Comparison of ENCODE assay signal across 27 cellular contexts in genomic region chr5:154625031-154625430, GRCh38.
"Had no signal": no experiment of that assay in that cellular context is flagged by ENCODE, and none has a peak within 500 bp of the region (broad histone marks: within the 10 kb centered on the region; RNA-seq: fewer than 3 reads in every experiment).

No MANE protein-coding gene starts in this region.

- H3K36me3 ChIP-seq: left lung, lower lobe of right lung, ovary, stomach, thyroid gland, transverse colon, upper lobe of left lung, vagina had no signal

- H3K27me3 ChIP-seq: left lung, ovary, stomach, testis, thyroid gland, transverse colon, upper lobe of left lung, vagina had no signal

- H3K4me3 ChIP-seq: left lung, lower lobe of right lung, mucosa of descending colon, ovary, skin epidermis, stomach, testis, thyroid gland, transverse colon, upper lobe of left lung, vagina had no signal

- H3K27ac ChIP-seq: left lung, lower lobe of right lung, ovary, skin epidermis, stomach, testis, thyroid gland, transverse colon, upper lobe of left lung, vagina had no signal

- H3K4me1 ChIP-seq: left lung, lower lobe of right lung, stomach, thyroid gland, transverse colon, upper lobe of left lung had no signal

- DNase-seq: immature natural killer cell; kidney; left colon; left lung; lower lobe of right lung; mesendoderm; midbrain; mucosa of descending colon; naive thymus-derived CD4-positive, alpha-beta T cell; ovary; retina; right cardiac atrium; stimulated activated CD4-positive, alpha-beta T cell treated with anti-CD3 and anti-CD28 coated beads, Interleukin-12 subunit alpha, Interleukin-12 subunit beta, amount 100 ng/mL, for 4 hours; stimulated activated CD4-positive, alpha-beta T cell treated with anti-CD3 and anti-CD28 coated beads, Interleukin-15, amount 100 ng/mL, for 24 hours; stimulated activated CD4-positive, alpha-beta T cell treated with anti-CD3 and anti-CD28 coated beads, Interleukin-2, amount 100 ng/mL, for 24 hours; stimulated activated CD4-positive, alpha-beta T cell treated with anti-CD3 and anti-CD28 coated beads, Interleukin-4, amount 100 ng/mL, for 1 hour; stimulated activated naive B cell treated with anti-CD40 and anti-IgM and Interleukin-4, amounts not matched to agents 10 μg/mL and 1 μg/mL and 100 μg/mL, for 72 hours; stimulated activated naive CD8-positive, alpha-beta T cell treated with anti-CD3 and anti-CD28 coated beads, Interleukin-15, Interleukin-2, amounts not matched to agents 100 U/mL and 50 U/mL, for 24 hours; stomach; testis; thyroid gland; transverse colon; upper lobe of left lung had no signal

- H3K9me3 ChIP-seq: left lung, lower lobe of right lung, mucosa of descending colon, ovary, testis, thyroid gland, transverse colon, upper lobe of left lung, vagina had no signal

- ATAC-seq: left colon; left lung; lower lobe of right lung; mucosa of descending colon; naive thymus-derived CD4-positive, alpha-beta T cell; natural killer cell treated with Interleukin-12 subunit alpha and Interleukin-12 subunit beta and Interleukin-15 and Interleukin-18, amount 100 ng/mL, for 72 hours; right cardiac atrium; sciatic nerve; stimulated activated naive B cell treated with anti-CD40 and anti-IgM and Interleukin-4, amounts not matched to agents 10 μg/mL and 1 μg/mL and 100 μg/mL, for 72 hours; stimulated activated naive CD8-positive, alpha-beta T cell treated with anti-CD3 and anti-CD28 coated beads, Interleukin-15, Interleukin-2, amounts not matched to agents 100 U/mL and 50 U/mL, for 24 hours had no signal
